ENCODE assay signal across 8 cellular contexts in the genomic region with DNA sequence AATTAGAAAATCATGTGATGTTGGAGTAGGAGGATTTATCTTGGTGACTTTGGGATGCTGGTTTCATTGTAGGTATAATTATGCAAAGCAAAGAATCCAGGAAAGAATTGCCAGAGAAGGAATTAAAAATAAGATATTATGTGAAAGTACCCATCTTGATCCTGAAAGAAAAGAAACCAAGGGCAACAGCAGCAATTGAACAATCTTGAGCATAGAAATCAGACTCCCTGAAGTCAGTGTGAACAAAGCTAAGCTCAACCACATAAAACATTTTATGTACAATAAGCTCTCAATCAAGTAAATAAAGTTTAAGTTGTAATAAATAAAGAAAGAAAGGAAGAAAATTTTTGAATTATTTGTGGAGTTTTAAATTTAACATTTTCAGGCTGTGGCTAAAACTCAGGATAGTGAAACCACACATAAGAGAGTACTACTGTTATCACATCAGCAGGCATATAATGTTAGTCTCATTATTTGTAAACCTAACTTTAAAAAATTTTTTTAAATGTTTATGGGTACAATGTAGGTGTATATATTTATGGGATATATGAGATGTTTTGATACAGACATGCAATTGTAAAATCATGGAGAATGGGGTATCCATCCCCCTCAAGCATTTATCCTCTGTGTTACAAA. TPM values are rescaled to one million over a fixed set of nuclear protein-coding genes. Genes with fewer than 3 reads are reported as not detected.
A peak's percentile ranks its signal among the peaks of the same experiment; 100 is the strongest.
DNase-seq lines count a peak whose midpoint lies in the region; ATAC-seq, FAIRE-seq and TF ChIP-seq lines count a peak whose summit lies in the region.

No MANE protein-coding gene starts in this region.

- H3K4me3 ChIP-seq in BE2C (ENCODE audit: low read depth, low read length), result peak overlapping the region; percentile 41
- peak overlapping the region; percentile 40 for H3K4me3 ChIP-seq in LNCaP clone FGC (ENCODE audit: low read depth, low read length)

- TF ChIP-seq CTCF in BE2C (IDR thresholded peaks at IDR 0.05; ENCODE audit: low read depth, low read length) (no peak), LNCaP clone FGC (IDR thresholded peaks at IDR 0.05; ENCODE audit: control insufficient read depth, extremely low read depth, insufficient read depth) (no peak), nephron progenitor cell (IDR thresholded peaks at IDR 0.05) (no peak)

- no peak for TF ChIP-seq POLR2A in H54 (IDR thresholded peaks at IDR 0.05; ENCODE audit: low read depth, low read length)

- peaks cover 40% of the 10 kb centered on the region for H3K4me1 Mint-ChIP-seq in dendritic cell treated with granulocyte-macrophage colony-stimulating factor and Interleukin-4, amounts not matched to agents 40 ng/mL and 50 ng/mL, for 4 days (ENCODE audit: low read depth)
- peaks cover 39% of the 10 kb centered on the region for H3K4me1 Mint-ChIP-seq in nephron progenitor cell

- no peaks in the 10 kb centered on the region for H3K9me3 ChIP-seq in BE2C

- no peak for FAIRE-seq in H54 (lab: Jason Lieb, UNC)

- H3K36me3 ChIP-seq in BE2C, result no peaks in the 10 kb centered on the region

- peaks cover 4% of the 10 kb centered on the region for H3K9me3 Mint-ChIP-seq in dendritic cell treated with granulocyte-macrophage colony-stimulating factor and Interleukin-4, amounts not matched to agents 40 ng/mL and 50 ng/mL, for 4 days
- H3K9me3 Mint-ChIP-seq in nephron progenitor cell, result peaks cover 25% of the 10 kb centered on the region

- peaks cover 4% of the 10 kb centered on the region for H3K36me3 Mint-ChIP-seq in dendritic cell treated with granulocyte-macrophage colony-stimulating factor and Interleukin-4, amounts not matched to agents 40 ng/mL and 50 ng/mL, for 4 days (ENCODE audit: low read depth)
- H3K36me3 Mint-ChIP-seq in nephron progenitor cell (ENCODE audit: low read depth), result no peaks in the 10 kb centered on the region

- intact Hi-C loops in dendritic cell treated with granulocyte-macrophage colony-stimulating factor and Interleukin-4, amounts not matched to agents 40 ng/mL and 50 ng/mL, for 4 days (cut with micrococcal nuclease), result no loop called here

- H3K27me3 Mint-ChIP-seq in dendritic cell treated with granulocyte-macrophage colony-stimulating factor and Interleukin-4, amounts not matched to agents 40 ng/mL and 50 ng/mL, for 4 days, result peaks cover 43% of the 10 kb centered on the region
- H3K27me3 Mint-ChIP-seq in nephron progenitor cell (ENCODE audit: low read depth, poor library complexity), result peaks cover 26% of the 10 kb centered on the region

- ATAC-seq in GM21825 (IDR thresholded peaks at IDR 0.05; ENCODE audit: unreplicated experiment) (no peak), HG02938 (IDR thresholded peaks at IDR 0.05; ENCODE audit: unreplicated experiment) (no peak)

- peaks cover 33% of the 10 kb centered on the region for H3K27me3 ChIP-seq in BE2C

- H3K27ac Mint-ChIP-seq in dendritic cell treated with granulocyte-macrophage colony-stimulating factor and Interleukin-4, amounts not matched to agents 40 ng/mL and 50 ng/mL, for 4 days, result peak overlapping the region; percentile 75
- H3K27ac Mint-ChIP-seq in nephron progenitor cell, result no peak overlapping the region

- H3K4me3 Mint-ChIP-seq in dendritic cell treated with granulocyte-macrophage colony-stimulating factor and Interleukin-4, amounts not matched to agents 40 ng/mL and 50 ng/mL, for 4 days, result peak overlapping the region; percentile 70
- peak overlapping the region; percentile 82 for H3K4me3 Mint-ChIP-seq in nephron progenitor cell

- no peaks in the 10 kb centered on the region for H3K4me1 ChIP-seq in BE2C

- DNase-seq in BE2C, result no peak
- DNase-seq in LNCaP clone FGC (ENCODE audit: low read depth), result no peak
- no peak for DNase-seq in nephron progenitor cell
- no peak for DNase-seq in H54 (ENCODE audit: insufficient read length, low spot score)
- DNase-seq in AG20443 (ENCODE audit: low spot score), result no peak

RNA-seq across cellular contexts. Expression of gene GPR55, which starts 32.8 kb away (rescaled TPM):
- polyA plus RNA-seq in BE2C (2012; ENCODE audit: insufficient read depth, insufficient read length, low read depth), result not detected

RNA-seq across cellular contexts. Expression of gene SPATA3, which starts 38.0 kb away (rescaled TPM):
- not detected for polyA plus RNA-seq in BE2C (2012; ENCODE audit: insufficient read depth, insufficient read length, low read depth)
